ENCODE assay signal across 1 cellular context in genomic region chr1:50968884-50969610, GRCh38.
TF ChIP-seq lines count a peak whose summit lies in the region.

No MANE protein-coding gene starts in this region.

TF ChIP-seq in HepG2, 621 proteins besides CTCF, POLR2A, EP300 and RAD21 (continued from another document and continues in another):
- no peak for TF ChIP-seq TFDP1 (CRISPR knock-in tag; IDR thresholded peaks at IDR 0.05; ENCODE audit: borderline replicate concordance)
- TF ChIP-seq ZNF432 (CRISPR knock-in tag; IDR thresholded peaks at IDR 0.05; ENCODE audit: borderline replicate concordance): no peak
- 0 out of 2 replicates have a peak, but pooled peaks have one; percentile 53 for TF ChIP-seq ZC3H13 (CRISPR knock-in tag; IDR thresholded peaks at IDR 0.05)
- TF ChIP-seq ZSCAN21 (CRISPR knock-in tag; IDR thresholded peaks at IDR 0.05; ENCODE audit: borderline replicate concordance): no peak
- no peak for TF ChIP-seq ZNF3 (CRISPR knock-in tag; IDR thresholded peaks at IDR 0.05)
- peak; percentile 78 for TF ChIP-seq HIC2 (CRISPR knock-in tag; IDR thresholded peaks at IDR 0.05; ENCODE audit: low read depth)
- TF ChIP-seq ZNF710 (CRISPR knock-in tag; IDR thresholded peaks at IDR 0.05; ENCODE audit: borderline replicate concordance): no peak
- no peak for TF ChIP-seq ZNF646 (CRISPR knock-in tag; IDR thresholded peaks at IDR 0.05)
- no peak for TF ChIP-seq PAF1 (CRISPR knock-in tag; IDR thresholded peaks at IDR 0.05)
- no peak for TF ChIP-seq MAFF (IDR thresholded peaks at IDR 0.05; ENCODE audit: low read depth, low read length)
- no peak for TF ChIP-seq BATF2 (CRISPR knock-in tag; IDR thresholded peaks at IDR 0.05)
- no peak for TF ChIP-seq PHF5A (CRISPR knock-in tag; IDR thresholded peaks at IDR 0.05; ENCODE audit: low read depth, unreplicated experiment)
- TF ChIP-seq NR3C1 (CRISPR knock-in tag; IDR thresholded peaks at IDR 0.05): no peak
- no peak; the same call in 1 of the 2 replicates for TF ChIP-seq ZNF235 (CRISPR knock-in tag; IDR thresholded peaks at IDR 0.05; ENCODE audit: borderline replicate concordance)
- TF ChIP-seq SP1 (IDR thresholded peaks at IDR 0.05): no peak
- no peak for TF ChIP-seq SP1 (CRISPR knock-in tag; IDR thresholded peaks at IDR 0.05)
- TF ChIP-seq JUNB (CRISPR knock-in tag; IDR thresholded peaks at IDR 0.05; ENCODE audit: borderline replicate concordance): no peak
- TF ChIP-seq DR1 (CRISPR knock-in tag; IDR thresholded peaks at IDR 0.05): 0 out of 2 replicates have a peak, but pooled peaks have one; percentile 3
- no peak for TF ChIP-seq STAT5B (CRISPR knock-in tag; IDR thresholded peaks at IDR 0.05)
- no peak for TF ChIP-seq MEF2D (CRISPR knock-in tag; IDR thresholded peaks at IDR 0.05)
- TF ChIP-seq RBM39 (IDR thresholded peaks at IDR 0.05; ENCODE audit: low read depth, low read length, poor library complexity, severe bottlenecking): peak; percentile 11
- no peak for TF ChIP-seq IKZF5 (CRISPR knock-in tag; IDR thresholded peaks at IDR 0.05)
- no peak for TF ChIP-seq TCF7L2 (IDR thresholded peaks at IDR 0.05; ENCODE audit: low read depth, low read length)
- no peak for TF ChIP-seq ZBTB7B (CRISPR knock-in tag; IDR thresholded peaks at IDR 0.05)
- TF ChIP-seq SMC3 (IDR thresholded peaks at IDR 0.05; ENCODE audit: low read length): no peak
- TF ChIP-seq SMAD9 (CRISPR knock-in tag; IDR thresholded peaks at IDR 0.05): no peak
- no peak for TF ChIP-seq ELF1 (CRISPR knock-in tag; IDR thresholded peaks at IDR 0.05)
- no peak for TF ChIP-seq PAX8 (CRISPR knock-in tag; IDR thresholded peaks at IDR 0.05; ENCODE audit: borderline replicate concordance)
- no peak for TF ChIP-seq HOXA5 (CRISPR knock-in tag; IDR thresholded peaks at IDR 0.05)
- no peak for TF ChIP-seq NFKB2 (CRISPR knock-in tag; IDR thresholded peaks at IDR 0.05; ENCODE audit: borderline replicate concordance)
- no peak for TF ChIP-seq ELF3 (CRISPR knock-in tag; IDR thresholded peaks at IDR 0.05)
- TF ChIP-seq ZNF512B (CRISPR knock-in tag; IDR thresholded peaks at IDR 0.05; ENCODE audit: borderline replicate concordance): no peak
- TF ChIP-seq KLF6 (CRISPR knock-in tag; IDR thresholded peaks at IDR 0.05): no peak
- 0 out of 2 replicates have a peak, but pooled peaks have one; percentile 13 for TF ChIP-seq NR1H2 (CRISPR knock-in tag; IDR thresholded peaks at IDR 0.05; ENCODE audit: borderline replicate concordance, low read depth)
- no peak for TF ChIP-seq PHF20 (CRISPR knock-in tag; IDR thresholded peaks at IDR 0.05)
- no peak for TF ChIP-seq HCFC1 (IDR thresholded peaks at IDR 0.05; ENCODE audit: low read depth, low read length)
- TF ChIP-seq ZNF776 (CRISPR knock-in tag; IDR thresholded peaks at IDR 0.05): no peak
- no peak for TF ChIP-seq ZNF230 (CRISPR knock-in tag; IDR thresholded peaks at IDR 0.05)
- TF ChIP-seq SYNCRIP (IDR thresholded peaks at IDR 0.05; ENCODE audit: insufficient read depth, low read depth, low read length): no peak
- TF ChIP-seq CBFB (CRISPR knock-in tag; IDR thresholded peaks at IDR 0.05): no peak
- TF ChIP-seq ETV5 (CRISPR knock-in tag; IDR thresholded peaks at IDR 0.05; ENCODE audit: borderline replicate concordance): no peak
- no peak for TF ChIP-seq TRIM22 (IDR thresholded peaks at IDR 0.05)
- no peak for TF ChIP-seq ARID5B (CRISPR knock-in tag; IDR thresholded peaks at IDR 0.05)
- TF ChIP-seq ZNF207 (IDR thresholded peaks at IDR 0.05; ENCODE audit: borderline replicate concordance): no peak
